In genomic region chr11:16738198-16738948, GRCh38 we compare ENCODE assay signal across 8 cellular contexts. TPM values are rescaled to one million over a fixed set of nuclear protein-coding genes. Genes with fewer than 3 reads are reported as not detected.
A peak's percentile ranks its signal among the peaks of the same experiment; 100 is the strongest.
DNase-seq lines count a peak whose midpoint lies in the region; ATAC-seq, FAIRE-seq and TF ChIP-seq lines count a peak whose summit lies in the region.

Gene C11orf58 (plus strand): TSS chr11:16738647. CDS start chr11:16738779, 132 bp downstream.

- peak in 1 of 2 donors; percentile 21 for TF ChIP-seq CTCF in right atrium auricular region (IDR thresholded peaks at IDR 0.05)
- no peak for TF ChIP-seq CTCF in psoas muscle (IDR thresholded peaks at IDR 0.05)

- H3K9me3 ChIP-seq in right atrium auricular region: no peaks in the 10 kb centered on the region
- no peaks in the 10 kb centered on the region for H3K9me3 ChIP-seq in psoas muscle

- no peaks in the 10 kb centered on the region for H3K27me3 ChIP-seq in right atrium auricular region
- H3K27me3 ChIP-seq in psoas muscle (ENCODE audit: insufficient read depth in 3 of 3, low read length in 2 of 3): no peaks in the 10 kb centered on the region

- DNase-seq in NCI-H187 treated with DMSO at 0.1 percent for 48 hours (lab: John Stamatoyannopoulos, UW) (peak; percentile 92), anterior cingulate cortex (lab: John Stamatoyannopoulos, UW) (peak; percentile 72 to 98 (median 95)), right atrium auricular region (ENCODE audit: low spot score) (peak; percentile 96), psoas muscle (peak; percentile 96 to 97), urothelium cell line (ENCODE audit: low spot score) (peak; percentile 93)

- intact Hi-C loops in T-helper 2 cell treated with Interferon-gamma antibody and Interleukin-4, amounts not matched to agents 100 ng/mL and 5 ng/mL, for 36 hours (cut with micrococcal nuclease): loop anchor here (1.0 to 5.0 kb wide), 7 partner anchors 132 to 1846 kb away; partner anchors contain the start of genes CYP2R1, GTF2H1, HPS5 and NUCB2
- intact Hi-C loops in psoas muscle (cut with DNase I): loop anchor here in 1 of 2 donors (10.0 kb wide), 1 partner anchor 1586 kb away; the partner anchor contains the start of genes GTF2H1 and HPS5

- FAIRE-seq in urothelium cell line (lab: Jason Lieb, UNC): no peak

- H3K4me1 ChIP-seq in right atrium auricular region (peaks cover 0 to 41% of the 10 kb centered on the region in 2 donors), psoas muscle (peaks cover 36% of the 10 kb centered on the region)

- 1% methylated on average over 46 of the region's 46 CpGs for WGBS in psoas muscle, 3 donors

- H3K27ac ChIP-seq in right atrium auricular region (peak within 1 kb of the TSS; percentile 85 to 97), psoas muscle (peak within 1 kb of the TSS; percentile 93)

- ATAC-seq in GM18499 (IDR thresholded peaks at IDR 0.05; ENCODE audit: insufficient read depth, unreplicated experiment) (peak; percentile 99), HG02943 (IDR thresholded peaks at IDR 0.05; ENCODE audit: low read depth, unreplicated experiment) (peak; percentile 99), psoas muscle (peak; percentile 95 to 98 (median 98))

- peak within 1 kb of the TSS; percentile 71 to 76 for H3K4me3 ChIP-seq in right atrium auricular region
- H3K4me3 ChIP-seq in psoas muscle: peak within 1 kb of the TSS; percentile 93

- H3K36me3 ChIP-seq in right atrium auricular region (no peaks in the 10 kb centered on the region), psoas muscle (ENCODE audit: insufficient read depth in 1 of 2, low read depth in 1 of 2) (peaks cover 0 to 7% of the 10 kb centered on the region in 2 donors)

RNA-seq across cellular contexts. Expression of gene C11orf58, which starts in this region (rescaled TPM):
- total RNA-seq in T-helper 2 cell treated with Interferon-gamma antibody and Interleukin-4, amounts not matched to agents 100 ng/mL and 5 ng/mL, for 36 hours: 116 and 118 TPM in 2 replicates
- total RNA-seq in right atrium auricular region (100 to 1,000 TPM; 120 to 128 TPM), psoas muscle (100 to 1,000 TPM in 2 of 4 donors, 10 to 100 TPM in 2; 82.6 to 150 (median 102) TPM)
- polyA plus RNA-seq in psoas muscle: 100 to 1,000 TPM in 1 of 3 donors, 10 to 100 TPM in 2; 80.7 to 218 (median 83.0) TPM

Comparison
In these comparisons a context has a peak if more than half of its experiments do, and no peak if none do; other contexts are left out.
1. Peak in every context shown above with its lines: DNase-seq, ATAC-seq, H3K4me3 ChIP-seq and H3K27ac ChIP-seq.